In genomic region chr14:92748259-92749016, GRCh38 we compare ENCODE assay signal across 1 cellular context.
A peak's percentile ranks its signal among the peaks of the same experiment; 100 is the strongest.
TF ChIP-seq lines count a peak whose summit lies in the region.

Gene LGMN (minus strand): TSS chr14:92748627. CDS start chr14:92732786, 15,841 bp downstream.

TF ChIP-seq in H1, 55 proteins besides CTCF, POLR2A, EP300 and RAD21 (continued from another document):
- TF ChIP-seq MAX (IDR thresholded peaks at IDR 0.05) (peak; percentile 73), TAF1 (IDR thresholded peaks at IDR 0.05; ENCODE audit: low read depth, low read length) (peak; percentile 90), GABPA (IDR thresholded peaks at IDR 0.05; ENCODE audit: borderline replicate concordance, insufficient read depth, low read length) (no peak), TBP (IDR thresholded peaks at IDR 0.05; ENCODE audit: low read depth, low read length) (peak; percentile 94), HDAC2 (IDR thresholded peaks at IDR 0.05; ENCODE audit: borderline replicate concordance in 1 of 2, low read depth in 2 of 2, low read length in 2 of 2) (no peak), SRF (IDR thresholded peaks at IDR 0.05; ENCODE audit: low read depth, low read length) (0 out of 2 replicates have a peak, but pooled peaks have one; percentile 15), BACH1 (IDR thresholded peaks at IDR 0.05; ENCODE audit: low read length) (peak; percentile 15; the same call in 1 of the 2 replicates), RFX5 (IDR thresholded peaks at IDR 0.05; ENCODE audit: borderline replicate concordance, low read depth, low read length) (no peak), CBX8 (IDR thresholded peaks at IDR 0.05; ENCODE audit: borderline replicate concordance, low read depth, low read length) (no peak), TCF12 (IDR thresholded peaks at IDR 0.05; ENCODE audit: low read depth, low read length) (no peak), PHF8 (conservative IDR thresholded peaks at IDR 0.05; ENCODE audit: low read depth, low read length) (peak; percentile 82), TAF7 (optimal IDR thresholded peaks at IDR 0.05; ENCODE audit: borderline replicate concordance, low read depth, low read length) (peak; percentile 66), BCL11A (IDR thresholded peaks at IDR 0.05; ENCODE audit: low read depth in 2 of 2, low read length in 2 of 2) (no peak), CHD7 (IDR thresholded peaks at IDR 0.05; ENCODE audit: insufficient replicate concordance, low read length) (no peak), SIN3A (conservative IDR thresholded peaks at IDR 0.05 in 1 of 2, IDR thresholded peaks at IDR 0.05 in 1 of 2; ENCODE audit: low read depth in 1 of 2, low read length in 2 of 2) (no peak), SIX5 (IDR thresholded peaks at IDR 0.05; ENCODE audit: low read depth, low read length) (peak; percentile 69), ZNF274 (IDR thresholded peaks at IDR 0.05; ENCODE audit: borderline replicate concordance, extremely low read depth, low read length) (no peak), BRCA1 (IDR thresholded peaks at IDR 0.05; ENCODE audit: low read depth, low read length) (no peak), FOSL1 (IDR thresholded peaks at IDR 0.05; ENCODE audit: insufficient read depth, low read depth, low read length) (no peak), KDM5A (IDR thresholded peaks at IDR 0.05; ENCODE audit: low read length) (no peak), SP4 (IDR thresholded peaks at IDR 0.05; ENCODE audit: low read length) (no peak), RBBP5 (IDR thresholded peaks at IDR 0.05; ENCODE audit: borderline replicate concordance, low read depth, low read length) (no peak), SP1 (IDR thresholded peaks at IDR 0.05; ENCODE audit: low read depth, low read length) (no peak; the same call in 1 of the 2 replicates), CHD2 (IDR thresholded peaks at IDR 0.05; ENCODE audit: low read length) (0 out of 2 replicates have a peak, but pooled peaks have one; percentile 42), YY1 (IDR thresholded peaks at IDR 0.05; ENCODE audit: low read depth, low read length) (no peak), GTF2F1 (IDR thresholded peaks at IDR 0.05; ENCODE audit: borderline replicate concordance, low read depth, low read length) (no peak), CREB1 (IDR thresholded peaks at IDR 0.05) (peak; percentile 87), SUZ12 (IDR thresholded peaks at IDR 0.05; ENCODE audit: low read length) (no peak), JUN (IDR thresholded peaks at IDR 0.05; ENCODE audit: low read depth, low read length) (no peak), CHD1 (IDR thresholded peaks at IDR 0.05; ENCODE audit: low read depth, low read length) (no peak), CBX5 (IDR thresholded peaks at IDR 0.05; ENCODE audit: low read depth, low read length) (no peak), SP2 (IDR thresholded peaks at IDR 0.05; ENCODE audit: low read length) (no peak), CTBP2 (IDR thresholded peaks at IDR 0.05; ENCODE audit: borderline replicate concordance, insufficient read depth, insufficient read length, low read length) (no peak), POLR2AphosphoS5 (IDR thresholded peaks at IDR 0.05; ENCODE audit: low read depth, low read length) (peak; percentile 85), KDM4A (IDR thresholded peaks at IDR 0.05; ENCODE audit: low read depth, low read length, severe bottlenecking) (peak; percentile 93), NANOG (IDR thresholded peaks at IDR 0.05; ENCODE audit: insufficient read depth, low read depth, low read length, poor library complexity, severe bottlenecking) (peak; percentile 1), RNF2 (IDR thresholded peaks at IDR 0.05; ENCODE audit: borderline replicate concordance, low read depth, low read length, missing control alignments, poor library complexity, severe bottlenecking) (no peak), HDAC6 (IDR thresholded peaks at IDR 0.05; ENCODE audit: low read depth, low read length) (no peak), JUND (IDR thresholded peaks at IDR 0.05; ENCODE audit: low read length) (no peak), KDM1A (IDR thresholded peaks at IDR 0.05; ENCODE audit: borderline replicate concordance, low read length) (no peak), RXRA (IDR thresholded peaks at IDR 0.05; ENCODE audit: insufficient read depth, low read depth, low read length) (no peak), EGR1 (IDR thresholded peaks at IDR 0.05; ENCODE audit: borderline replicate concordance, low read depth, low read length) (peak; percentile 86; the same call in 1 of the 2 replicates)
- TF ChIP-seq, protein P1, sequence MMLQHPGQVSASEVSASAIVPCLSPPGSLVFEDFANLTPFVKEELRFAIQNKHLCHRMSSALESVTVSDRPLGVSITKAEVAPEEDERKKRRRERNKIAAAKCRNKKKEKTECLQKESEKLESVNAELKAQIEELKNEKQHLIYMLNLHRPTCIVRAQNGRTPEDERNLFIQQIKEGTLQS (IDR thresholded peaks at IDR 0.05; ENCODE audit: insufficient read depth, low read depth, low read length), result 0 out of 2 replicates have a peak, but pooled peaks have one; percentile 2
- TF ChIP-seq, protein P2, sequence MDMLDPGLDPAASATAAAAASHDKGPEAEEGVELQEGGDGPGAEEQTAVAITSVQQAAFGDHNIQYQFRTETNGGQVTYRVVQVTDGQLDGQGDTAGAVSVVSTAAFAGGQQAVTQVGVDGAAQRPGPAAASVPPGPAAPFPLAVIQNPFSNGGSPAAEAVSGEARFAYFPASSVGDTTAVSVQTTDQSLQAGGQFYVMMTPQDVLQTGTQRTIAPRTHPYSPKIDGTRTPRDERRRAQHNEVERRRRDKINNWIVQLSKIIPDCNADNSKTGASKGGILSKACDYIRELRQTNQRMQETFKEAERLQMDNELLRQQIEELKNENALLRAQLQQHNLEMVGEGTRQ (IDR thresholded peaks at IDR 0.05; ENCODE audit: low read length), result no peak
